ENCODE assay signal across 1 cellular context in the genomic region with DNA sequence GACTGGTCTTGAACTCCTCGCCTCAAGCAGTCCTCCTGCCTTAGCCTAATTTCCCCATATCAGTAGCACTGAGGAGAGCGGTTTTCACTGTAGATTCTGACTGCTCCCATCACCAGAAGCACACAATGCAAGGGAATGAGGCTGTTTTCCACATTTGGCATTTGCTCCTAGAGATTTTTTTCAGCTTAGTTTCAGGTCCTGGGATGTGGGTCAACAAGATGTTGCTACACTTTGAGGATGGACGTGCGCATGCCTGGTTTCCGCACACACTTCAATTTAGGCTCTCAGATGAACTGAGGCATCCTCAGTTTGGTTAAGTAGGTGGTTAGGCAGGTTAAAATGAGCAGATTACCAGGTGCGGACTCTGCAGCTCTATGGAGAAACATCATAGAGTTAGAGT.
TF ChIP-seq lines count a peak whose summit lies in the region.

No MANE protein-coding gene starts in this region.

TF ChIP-seq in IMR-90, 13 proteins besides CTCF, POLR2A, EP300 and RAD21:
- TF ChIP-seq MXI1 (IDR thresholded peaks at IDR 0.05; ENCODE audit: borderline replicate concordance, low read depth, low read length) (no peak), FOS (IDR thresholded peaks at IDR 0.05; ENCODE audit: low read depth, low read length) (no peak), NFE2L2 (IDR thresholded peaks at IDR 0.05; ENCODE audit: low read depth, low read length) (no peak)
TF ChIP-seq in IMR-90: peak in this region for 0.
